In genomic region chr1:150162582-150162861, GRCh38 we compare ENCODE assay signal across 8 cellular contexts. TPM values are rescaled to one million over a fixed set of nuclear protein-coding genes. Genes with fewer than 3 reads are reported as not detected.
A peak's percentile ranks its signal among the peaks of the same experiment; 100 is the strongest.
DNase-seq lines count a peak whose midpoint lies in the region; ATAC-seq and TF ChIP-seq lines count a peak whose summit lies in the region.

No MANE protein-coding gene starts in this region.

- H3K4me2 ChIP-seq in hepatocyte: peak overlapping the region; percentile 69

- TF ChIP-seq CTCF in GM06990 (IDR thresholded peaks at IDR 0.05; ENCODE audit: insufficient read depth, low read length, poor library complexity, severe bottlenecking) (no peak), hepatocyte (IDR thresholded peaks at IDR 0.05; ENCODE audit: poor library complexity) (no peak)

- no peaks in the 10 kb centered on the region for H4K20me1 ChIP-seq in hepatocyte (ENCODE audit: insufficient read depth, poor library complexity, severe bottlenecking)

- no peaks in the 10 kb centered on the region for H3K9me3 ChIP-seq in hepatocyte (ENCODE audit: low read depth)

- H3K36me3 ChIP-seq in GM06990 (ENCODE audit: control insufficient read depth, insufficient read depth, low read length) (peaks cover 12% of the 10 kb centered on the region), hepatocyte (replicated peaks; ENCODE audit: insufficient read depth, low read depth) (no peaks in the 10 kb centered on the region)

- peaks cover 17% of the 10 kb centered on the region for H3K4me1 ChIP-seq in hepatocyte (ENCODE audit: insufficient read depth)

- H3K27ac ChIP-seq in adipose tissue (ENCODE audit: low read depth, low read length) (peak overlapping the region; percentile 19), hepatocyte (peak overlapping the region; percentile 95)

- H3K79me2 ChIP-seq in hepatocyte: no peaks in the 10 kb centered on the region

- no peaks in the 10 kb centered on the region for H3K9me2 ChIP-seq in hepatocyte (replicated peaks; ENCODE audit: insufficient read depth)

- 30 to 51% (median 31%) methylated on average over 4 of the region's 4 CpGs for WGBS in adipose tissue, 3 donors
- 31% methylated on average over 4 of the region's 4 CpGs for WGBS in hepatocyte (ENCODE audit: low lambda C conversion rate, missing lambda C conversion rate)

- ATAC-seq in HG03521 (IDR thresholded peaks at IDR 0.05; ENCODE audit: unreplicated experiment): no peak
- ATAC-seq in GM18502 (IDR thresholded peaks at IDR 0.05; ENCODE audit: poor library complexity, unreplicated experiment): no peak
- ATAC-seq in GM21447 (IDR thresholded peaks at IDR 0.05; ENCODE audit: unreplicated experiment): no peak

- H3K27me3 ChIP-seq in GM06990 (replicated peaks; ENCODE audit: control insufficient read depth, insufficient read depth, low read length): no peaks in the 10 kb centered on the region
- H3K27me3 ChIP-seq in hepatocyte: no peaks in the 10 kb centered on the region

- no peak overlapping the region for H2AFZ ChIP-seq in hepatocyte

- DNase-seq in GM06990 (ENCODE audit: extremely low read depth, insufficient read length) (no peak), hepatocyte (ENCODE audit: low spot score) (no peak), skeletal muscle cell (ENCODE audit: low read depth) (no peak)
- no peak for DNase-seq in activated T-cell treated with anti-CD3 and anti-CD28 coated beads, Interleukin-2, amount 50 U/mL, for 1 hour

- peak overlapping the region; percentile 50 for H3K4me3 ChIP-seq in GM06990 (replicated peaks; ENCODE audit: low read depth, low read length)
- peak overlapping the region; percentile 1 for H3K4me3 ChIP-seq in hepatocyte
- peak overlapping the region; percentile 23 for H3K4me3 ChIP-seq in skeletal muscle cell (ENCODE audit: low read depth, low read length)

RNA-seq across cellular contexts. Expression of gene PLEKHO1, which starts 12.8 kb away (rescaled TPM):
- polyA plus RNA-seq in adipose tissue (10 to 100 TPM in 2 of 3 donors, 1 to 10 TPM in 1; 4.1 to 39.6 (median 29.4) TPM), hepatocyte (33.0 and 38.2 TPM in 2 replicates)
- 12.1 and 23.7 TPM in 2 replicates for total RNA-seq in hepatocyte
